8 cellular contexts compared by ENCODE assay signal in genomic region chr20:50103464-50104107, GRCh38. TPM values are rescaled to one million over a fixed set of nuclear protein-coding genes. Genes with fewer than 3 reads are reported as not detected.
DNase-seq lines count a peak whose midpoint lies in the region; ATAC-seq and TF ChIP-seq lines count a peak whose summit lies in the region.
"Not testable (repeated sequence)": the region's sequence is repeated elsewhere in the genome, so short reads cannot be mapped to it uniquely, and the experiment has no call there.

No MANE protein-coding gene starts in this region.

- H3K27ac ChIP-seq in hepatocyte (peak overlapping the region; percentile 75), gastrocnemius medialis (peak overlapping the region; percentile 59 to 99 (median 84)), transverse colon (peak overlapping the region in 2 of 4 donors; percentile 40 to 59)

- CTCF ChIA-PET in Calu3 (lab: Charles Lee): interaction anchor here (0.6 to 2.0 kb wide), 11 partner anchors 9 to 1697 kb away, joined by 3 to 10 read pairs (median 5); partner anchors contain the start of gene UBE2V1

- H3K4me1 ChIP-seq in hepatocyte (ENCODE audit: insufficient read depth): peaks cover 40% of the 10 kb centered on the region
- peaks cover 80 to 83% of the 10 kb centered on the region in 2 donors for H3K4me1 ChIP-seq in gastrocnemius medialis
- peaks cover 32 to 86% (median 40%) of the 10 kb centered on the region in 4 donors for H3K4me1 ChIP-seq in transverse colon

- TF ChIP-seq POLR2A in gastrocnemius medialis (IDR thresholded peaks at IDR 0.05); transverse colon (IDR thresholded peaks at IDR 0.05): not testable (repeated sequence)

- not testable (repeated sequence) for H3K27me3 ChIP-seq in hepatocyte, gastrocnemius medialis, transverse colon

- TF ChIP-seq CTCF in Calu3 (IDR thresholded peaks at IDR 0.05; ENCODE audit: unreplicated experiment); choroid plexus epithelial cell (conservative IDR thresholded peaks at IDR 0.05; ENCODE audit: low read depth, low read length); hepatocyte (IDR thresholded peaks at IDR 0.05; ENCODE audit: poor library complexity); gastrocnemius medialis (IDR thresholded peaks at IDR 0.05 in 4 of 5, conservative IDR thresholded peaks at IDR 0.05 in 1 of 5); transverse colon (IDR thresholded peaks at IDR 0.05): not testable (repeated sequence)

- peaks cover 31% of the 10 kb centered on the region for H3K36me3 Mint-ChIP-seq in Calu3 (ENCODE audit: insufficient read depth, unreplicated experiment)
- peaks cover 4 to 12% of the 10 kb centered on the region in 2 donors for H3K36me3 Mint-ChIP-seq in activated T-cell treated with anti-CD3 and anti-CD28 coated beads, Interleukin-2, amount 50 U/mL, for 72 hours (ENCODE audit: insufficient read depth in 2 of 2)

- not testable (repeated sequence) for TF ChIP-seq EP300 in transverse colon (IDR thresholded peaks at IDR 0.05; ENCODE audit: low read depth)

- 79% methylated on average over 15 of the region's 15 CpGs for WGBS in hepatocyte (ENCODE audit: low lambda C conversion rate, missing lambda C conversion rate)
- 10 to 84% methylated on average over 2 to 15 of the region's 15 CpGs for WGBS in transverse colon (ENCODE audit: low coverage in 1 of 2), 2 donors

- H3K79me2 ChIP-seq in hepatocyte: peaks cover 100% of the 10 kb centered on the region

- H3K9me2 ChIP-seq in hepatocyte (replicated peaks; ENCODE audit: insufficient read depth): not testable (repeated sequence)

- not testable (repeated sequence) for H3K27me3 Mint-ChIP-seq in Calu3 (ENCODE audit: unreplicated experiment); activated T-cell treated with anti-CD3 and anti-CD28 coated beads, Interleukin-2, amount 50 U/mL, for 72 hours (ENCODE audit: low read depth)

- H4K20me1 ChIP-seq in hepatocyte (ENCODE audit: insufficient read depth, poor library complexity, severe bottlenecking): peaks cover 91% of the 10 kb centered on the region

- not testable (repeated sequence) for H3K4me2 ChIP-seq in hepatocyte

- H3K4me3 Mint-ChIP-seq in Calu3 (ENCODE audit: low read depth, unreplicated experiment): peak overlapping the region; percentile 25
- peak overlapping the region; percentile 1 to 15 for H3K4me3 Mint-ChIP-seq in activated T-cell treated with anti-CD3 and anti-CD28 coated beads, Interleukin-2, amount 50 U/mL, for 72 hours

- DNase-seq in Calu3 (peak; percentile 81), M059J (ENCODE audit: low read depth) (peak; percentile 90), SW480 (ENCODE audit: low spot score) (peak; percentile 74), choroid plexus epithelial cell (ENCODE audit: low read depth) (peak; percentile 81), hepatocyte (ENCODE audit: low spot score) (peak; percentile 67), transverse colon (peak; percentile 47)
- DNase-seq in activated T-cell treated with anti-CD3 and anti-CD28 coated beads, Interleukin-2, amount 50 U/mL, for 72 hours: peak; percentile 31 to 60
- not testable (repeated sequence) for DNase-seq in gastrocnemius medialis

- not testable (repeated sequence) for H3K9me3 ChIP-seq in hepatocyte (ENCODE audit: low read depth); gastrocnemius medialis; transverse colon

- not testable (repeated sequence) for H2AFZ ChIP-seq in hepatocyte

- not testable (repeated sequence) for H3K9me3 Mint-ChIP-seq in Calu3 (ENCODE audit: low read depth, unreplicated experiment); activated T-cell treated with anti-CD3 and anti-CD28 coated beads, Interleukin-2, amount 50 U/mL, for 72 hours

- ATAC-seq in activated T-cell treated with anti-CD3 and anti-CD28 coated beads, Interleukin-2, amount 50 U/mL, for 72 hours (replicated peaks in 1 of 2): peak; percentile 87 to 88
- ATAC-seq in gastrocnemius medialis: not testable (repeated sequence)

- peak overlapping the region; percentile 80 for H3K27ac Mint-ChIP-seq in Calu3 (ENCODE audit: unreplicated experiment)
- H3K27ac Mint-ChIP-seq in activated T-cell treated with anti-CD3 and anti-CD28 coated beads, Interleukin-2, amount 50 U/mL, for 72 hours: peak overlapping the region; percentile 1

- in situ Hi-C loops in gastrocnemius medialis (cut with MboI; ENCODE audit: low sequenced_read_pairs in 4 of 4); transverse colon (cut with MboI; ENCODE audit: low pct_ligation_motif_present in 1 of 4, low pct_unique_long_range_greater_than_20kb in 1 of 4, low sequenced_read_pairs in 3 of 4): not testable (repeated sequence)

- not testable (repeated sequence) for H3K4me3 ChIP-seq in choroid plexus epithelial cell (ENCODE audit: low read depth, low read length); hepatocyte; gastrocnemius medialis; transverse colon

- H3K36me3 ChIP-seq in hepatocyte (replicated peaks; ENCODE audit: insufficient read depth, low read depth); gastrocnemius medialis; transverse colon: not testable (repeated sequence)

- peaks cover 50% of the 10 kb centered on the region for H3K4me1 Mint-ChIP-seq in Calu3 (ENCODE audit: low read depth, unreplicated experiment)
- H3K4me1 Mint-ChIP-seq in activated T-cell treated with anti-CD3 and anti-CD28 coated beads, Interleukin-2, amount 50 U/mL, for 72 hours (ENCODE audit: low read depth): peaks cover 50% of the 10 kb centered on the region

- intact Hi-C loops in Calu3 (cut with micrococcal nuclease; ENCODE audit: unreplicated experiment); gastrocnemius medialis (cut with DNase I; ENCODE audit: low total_unique reads); transverse colon (cut with DNase I; ENCODE audit: low total_unique reads): not testable (repeated sequence)

- not testable (repeated sequence) for BruUV-seq in Calu3 (replicated peaks; lab: Mats Ljungman, UMichigan)

RNA-seq across cellular contexts. Expression of gene UBE2V1, which starts 9.4 kb away (rescaled TPM):
- 212 TPM in 2 replicates for total RNA-seq in Calu3 (2022)
- total RNA-seq in M059J (2014; rRNA removed; shearing (Covaris generic)): 135 and 170 TPM in 2 replicates
- 100 to 1,000 TPM; 150 to 176 TPM for total RNA-seq in activated T-cell treated with anti-CD3 and anti-CD28 coated beads, Interleukin-2, amount 50 U/mL, for 72 hours
- 57.7 and 64.0 TPM in 2 replicates for total RNA-seq in hepatocyte
- polyA plus RNA-seq in hepatocyte: 112 and 114 TPM in 2 replicates
- 10 to 100 TPM; 37.6 to 58.5 (median 46.9) TPM for total RNA-seq in gastrocnemius medialis
- total RNA-seq in transverse colon: 100 to 1,000 TPM in 1 of 4 donors, 10 to 100 TPM in 3; 23.7 to 104 (median 62.8) TPM

RNA-seq across cellular contexts. Expression of gene PEDS1, which starts 49.9 kb away (rescaled TPM):
- 36.0 and 37.5 TPM in 2 replicates for total RNA-seq in Calu3 (2022)
- total RNA-seq in M059J (2014; rRNA removed; shearing (Covaris generic)): 49.6 and 61.9 TPM in 2 replicates
- total RNA-seq in activated T-cell treated with anti-CD3 and anti-CD28 coated beads, Interleukin-2, amount 50 U/mL, for 72 hours: 10 to 100 TPM; 14.4 to 17.9 TPM
- 24.5 and 29.5 TPM in 2 replicates for total RNA-seq in hepatocyte
- 39.1 and 46.2 TPM in 2 replicates for polyA plus RNA-seq in hepatocyte
- 10 to 100 TPM; 33.2 to 77.9 (median 38.2) TPM for total RNA-seq in gastrocnemius medialis
- total RNA-seq in transverse colon: 10 to 100 TPM in 3 of 4 donors, 1 to 10 TPM in 1; 9.6 to 30.9 (median 23.2) TPM
